In genomic region chr1:16147615-16147926, GRCh38 we compare ENCODE assay signal across 2 cellular contexts.
TF ChIP-seq lines count a peak whose summit lies in the region.

No MANE protein-coding gene starts in this region.

TF ChIP-seq in WTC11, 78 proteins besides CTCF, POLR2A, EP300 and RAD21:
- TF ChIP-seq HMGA2 (CRISPR knock-in tag; IDR thresholded peaks at IDR 0.05) (no peak), ZNF219 (CRISPR knock-in tag; IDR thresholded peaks at IDR 0.05; ENCODE audit: borderline replicate concordance) (no peak), ETV6 (CRISPR knock-in tag; IDR thresholded peaks at IDR 0.05) (no peak), CREM (CRISPR knock-in tag; IDR thresholded peaks at IDR 0.05) (no peak), ZNF423 (CRISPR knock-in tag; IDR thresholded peaks at IDR 0.05) (no peak), ZNF671 (CRISPR knock-in tag; IDR thresholded peaks at IDR 0.05) (no peak), CBFB (CRISPR knock-in tag; IDR thresholded peaks at IDR 0.05; ENCODE audit: low read depth) (no peak), ZNF138 (CRISPR knock-in tag; conservative IDR thresholded peaks at IDR 0.05) (no peak), TP53 (CRISPR knock-in tag; IDR thresholded peaks at IDR 0.05) (no peak), E2F4 (CRISPR knock-in tag; IDR thresholded peaks at IDR 0.05; ENCODE audit: borderline replicate concordance, low read depth) (no peak), HMGXB4 (CRISPR knock-in tag; IDR thresholded peaks at IDR 0.05) (no peak), MYBL2 (CRISPR knock-in tag; IDR thresholded peaks at IDR 0.05) (no peak), FOXP1 (CRISPR knock-in tag; IDR thresholded peaks at IDR 0.05; ENCODE audit: borderline replicate concordance) (no peak), NFE2L1 (CRISPR knock-in tag; IDR thresholded peaks at IDR 0.05) (no peak)
- TF ChIP-seq, protein P1, sequence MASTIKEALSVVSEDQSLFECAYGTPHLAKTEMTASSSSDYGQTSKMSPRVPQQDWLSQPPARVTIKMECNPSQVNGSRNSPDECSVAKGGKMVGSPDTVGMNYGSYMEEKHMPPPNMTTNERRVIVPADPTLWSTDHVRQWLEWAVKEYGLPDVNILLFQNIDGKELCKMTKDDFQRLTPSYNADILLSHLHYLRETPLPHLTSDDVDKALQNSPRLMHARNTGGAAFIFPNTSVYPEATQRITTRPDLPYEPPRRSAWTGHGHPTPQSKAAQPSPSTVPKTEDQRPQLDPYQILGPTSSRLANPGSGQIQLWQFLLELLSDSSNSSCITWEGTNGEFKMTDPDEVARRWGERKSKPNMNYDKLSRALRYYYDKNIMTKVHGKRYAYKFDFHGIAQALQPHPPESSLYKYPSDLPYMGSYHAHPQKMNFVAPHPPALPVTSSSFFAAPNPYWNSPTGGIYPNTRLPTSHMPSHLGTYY (CRISPR knock-in tag; IDR thresholded peaks at IDR 0.05), result no peak
- TF ChIP-seq, protein P2, sequence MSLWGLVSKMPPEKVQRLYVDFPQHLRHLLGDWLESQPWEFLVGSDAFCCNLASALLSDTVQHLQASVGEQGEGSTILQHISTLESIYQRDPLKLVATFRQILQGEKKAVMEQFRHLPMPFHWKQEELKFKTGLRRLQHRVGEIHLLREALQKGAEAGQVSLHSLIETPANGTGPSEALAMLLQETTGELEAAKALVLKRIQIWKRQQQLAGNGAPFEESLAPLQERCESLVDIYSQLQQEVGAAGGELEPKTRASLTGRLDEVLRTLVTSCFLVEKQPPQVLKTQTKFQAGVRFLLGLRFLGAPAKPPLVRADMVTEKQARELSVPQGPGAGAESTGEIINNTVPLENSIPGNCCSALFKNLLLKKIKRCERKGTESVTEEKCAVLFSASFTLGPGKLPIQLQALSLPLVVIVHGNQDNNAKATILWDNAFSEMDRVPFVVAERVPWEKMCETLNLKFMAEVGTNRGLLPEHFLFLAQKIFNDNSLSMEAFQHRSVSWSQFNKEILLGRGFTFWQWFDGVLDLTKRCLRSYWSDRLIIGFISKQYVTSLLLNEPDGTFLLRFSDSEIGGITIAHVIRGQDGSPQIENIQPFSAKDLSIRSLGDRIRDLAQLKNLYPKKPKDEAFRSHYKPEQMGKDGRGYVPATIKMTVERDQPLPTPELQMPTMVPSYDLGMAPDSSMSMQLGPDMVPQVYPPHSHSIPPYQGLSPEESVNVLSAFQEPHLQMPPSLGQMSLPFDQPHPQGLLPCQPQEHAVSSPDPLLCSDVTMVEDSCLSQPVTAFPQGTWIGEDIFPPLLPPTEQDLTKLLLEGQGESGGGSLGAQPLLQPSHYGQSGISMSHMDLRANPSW (CRISPR knock-in tag; conservative IDR thresholded peaks at IDR 0.05; ENCODE audit: low read depth), result no peak
- TF ChIP-seq, protein P3, sequence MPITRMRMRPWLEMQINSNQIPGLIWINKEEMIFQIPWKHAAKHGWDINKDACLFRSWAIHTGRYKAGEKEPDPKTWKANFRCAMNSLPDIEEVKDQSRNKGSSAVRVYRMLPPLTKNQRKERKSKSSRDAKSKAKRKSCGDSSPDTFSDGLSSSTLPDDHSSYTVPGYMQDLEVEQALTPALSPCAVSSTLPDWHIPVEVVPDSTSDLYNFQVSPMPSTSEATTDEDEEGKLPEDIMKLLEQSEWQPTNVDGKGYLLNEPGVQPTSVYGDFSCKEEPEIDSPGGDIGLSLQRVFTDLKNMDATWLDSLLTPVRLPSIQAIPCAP (CRISPR knock-in tag; IDR thresholded peaks at IDR 0.05), result no peak

TF ChIP-seq in HepG2, 621 proteins besides CTCF, POLR2A, EP300 and RAD21:
- 0 out of 2 replicates have a peak, but pooled peaks have one; percentile 36 for TF ChIP-seq ZNF788 (CRISPR knock-in tag; IDR thresholded peaks at IDR 0.05; ENCODE audit: borderline replicate concordance)
- 0 out of 2 replicates have a peak, but pooled peaks have one; percentile 26 for TF ChIP-seq ZMAT3 (CRISPR knock-in tag; conservative IDR thresholded peaks at IDR 0.05)
- 0 out of 2 replicates have a peak, but pooled peaks have one; percentile 13 for TF ChIP-seq ZBTB7B (CRISPR knock-in tag; IDR thresholded peaks at IDR 0.05)
- no peak for TF ChIP-seq SOX13 (IDR thresholded peaks at IDR 0.05)
- TF ChIP-seq SOX13 (CRISPR knock-in tag; conservative IDR thresholded peaks at IDR 0.05 in 1 of 2, IDR thresholded peaks at IDR 0.05 in 1 of 2), result no peak
- peak; percentile 40; the same call in 1 of the 2 replicates for TF ChIP-seq RCOR2 (CRISPR knock-in tag; IDR thresholded peaks at IDR 0.05)
- TF ChIP-seq STAT5B (CRISPR knock-in tag; IDR thresholded peaks at IDR 0.05), result no peak
- no peak for TF ChIP-seq MED13 (CRISPR knock-in tag; IDR thresholded peaks at IDR 0.05)
- TF ChIP-seq BRD4 (CRISPR knock-in tag; IDR thresholded peaks at IDR 0.05), result no peak
- TF ChIP-seq ZSCAN30 (CRISPR knock-in tag; IDR thresholded peaks at IDR 0.05), result no peak
- TF ChIP-seq, protein P4, sequence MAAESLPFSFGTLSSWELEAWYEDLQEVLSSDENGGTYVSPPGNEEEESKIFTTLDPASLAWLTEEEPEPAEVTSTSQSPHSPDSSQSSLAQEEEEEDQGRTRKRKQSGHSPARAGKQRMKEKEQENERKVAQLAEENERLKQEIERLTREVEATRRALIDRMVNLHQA (CRISPR knock-in tag; IDR thresholded peaks at IDR 0.05), result no peak
- TF ChIP-seq ZNF678 (CRISPR knock-in tag; IDR thresholded peaks at IDR 0.05), result no peak
- TF ChIP-seq ATAD3A (CRISPR knock-in tag; IDR thresholded peaks at IDR 0.05), result no peak
- TF ChIP-seq ATF1 (CRISPR knock-in tag; IDR thresholded peaks at IDR 0.05), result no peak
- no peak for TF ChIP-seq PBX2 (CRISPR knock-in tag; IDR thresholded peaks at IDR 0.05)
- peak; percentile 72 for TF ChIP-seq ZMYM3 (CRISPR knock-in tag; IDR thresholded peaks at IDR 0.05)
- no peak for TF ChIP-seq SCMH1 (CRISPR knock-in tag; IDR thresholded peaks at IDR 0.05; ENCODE audit: borderline replicate concordance)
- TF ChIP-seq, protein P5, sequence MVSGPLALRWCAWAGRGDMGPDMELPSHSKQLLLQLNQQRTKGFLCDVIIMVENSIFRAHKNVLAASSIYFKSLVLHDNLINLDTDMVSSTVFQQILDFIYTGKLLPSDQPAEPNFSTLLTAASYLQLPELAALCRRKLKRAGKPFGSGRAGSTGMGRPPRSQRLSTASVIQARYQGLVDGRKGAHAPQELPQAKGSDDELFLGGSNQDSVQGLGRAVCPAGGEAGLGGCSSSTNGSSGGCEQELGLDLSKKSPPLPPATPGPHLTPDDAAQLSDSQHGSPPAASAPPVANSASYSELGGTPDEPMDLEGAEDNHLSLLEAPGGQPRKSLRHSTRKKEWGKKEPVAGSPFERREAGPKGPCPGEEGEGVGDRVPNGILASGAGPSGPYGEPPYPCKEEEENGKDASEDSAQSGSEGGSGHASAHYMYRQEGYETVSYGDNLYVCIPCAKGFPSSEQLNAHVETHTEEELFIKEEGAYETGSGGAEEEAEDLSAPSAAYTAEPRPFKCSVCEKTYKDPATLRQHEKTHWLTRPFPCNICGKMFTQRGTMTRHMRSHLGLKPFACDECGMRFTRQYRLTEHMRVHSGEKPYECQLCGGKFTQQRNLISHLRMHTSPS (CRISPR knock-in tag; IDR thresholded peaks at IDR 0.05; ENCODE audit: low read depth), result no peak
- TF ChIP-seq ZNF768 (CRISPR knock-in tag; IDR thresholded peaks at IDR 0.05), result peak; percentile 93; the same call in 1 of the 2 replicates
- TF ChIP-seq PRDM15 (CRISPR knock-in tag; IDR thresholded peaks at IDR 0.05), result no peak
- TF ChIP-seq, protein P6, sequence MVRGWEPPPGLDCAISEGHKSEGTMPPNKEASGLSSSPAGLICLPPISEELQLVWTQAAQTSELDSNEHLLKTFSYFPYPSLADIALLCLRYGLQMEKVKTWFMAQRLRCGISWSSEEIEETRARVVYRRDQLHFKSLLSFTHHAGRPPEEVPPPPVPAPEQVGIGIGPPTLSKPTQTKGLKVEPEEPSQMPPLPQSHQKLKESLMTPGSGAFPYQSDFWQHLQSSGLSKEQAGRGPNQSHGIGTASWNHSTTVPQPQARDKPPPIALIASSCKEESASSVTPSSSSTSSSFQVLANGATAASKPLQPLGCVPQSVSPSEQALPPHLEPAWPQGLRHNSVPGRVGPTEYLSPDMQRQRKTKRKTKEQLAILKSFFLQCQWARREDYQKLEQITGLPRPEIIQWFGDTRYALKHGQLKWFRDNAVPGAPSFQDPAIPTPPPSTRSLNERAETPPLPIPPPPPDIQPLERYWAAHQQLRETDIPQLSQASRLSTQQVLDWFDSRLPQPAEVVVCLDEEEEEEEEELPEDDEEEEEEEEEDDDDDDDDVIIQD (CRISPR knock-in tag; IDR thresholded peaks at IDR 0.05; ENCODE audit: low read depth), result no peak
- TF ChIP-seq ZFP36 (IDR thresholded peaks at IDR 0.05; ENCODE audit: borderline replicate concordance, low read depth, low read length, partially characterized antibody), result peak; percentile 38
